Comparison of ENCODE assay signal across 8 cellular contexts in genomic region chr7:77727936-77728701, GRCh38. TPM values are rescaled to one million over a fixed set of nuclear protein-coding genes. Genes with fewer than 3 reads are reported as not detected.
A peak's percentile ranks its signal among the peaks of the same experiment; 100 is the strongest.
DNase-seq lines count a peak whose midpoint lies in the region; ATAC-seq and TF ChIP-seq lines count a peak whose summit lies in the region.

No MANE protein-coding gene starts in this region.

- H3K27ac ChIP-seq in GM23338 (ENCODE audit: low read depth) = peak overlapping the region; percentile 85
- peak overlapping the region in 45 of 59 donors; percentile 0 to 77 (median 32) for H3K27ac ChIP-seq in dorsolateral prefrontal cortex
- peak overlapping the region; percentile 45 for H3K27ac ChIP-seq in muscle layer of duodenum (ENCODE audit: low read length)

- peak overlapping the region; percentile 8 for H3K4me2 ChIP-seq in GM23338

- H4K20me1 ChIP-seq in GM23338 (replicated peaks; ENCODE audit: insufficient read depth) = peaks cover 27% of the 10 kb centered on the region; the same call in 1 of the 2 replicates

- H3K36me3 Mint-ChIP-seq in GM23338 (ENCODE audit: low read depth) = no peaks in the 10 kb centered on the region

- no peak overlapping the region for H3K4me3 Mint-ChIP-seq in GM23338

- H3K27me3 Mint-ChIP-seq in GM23338 (ENCODE audit: insufficient read depth, low read depth, poor library complexity) = no peaks in the 10 kb centered on the region

- no peaks in the 10 kb centered on the region for H3F3A ChIP-seq in GM23338 (replicated peaks; ENCODE audit: low read depth)

- H3K9me3 ChIP-seq in muscle layer of duodenum (ENCODE audit: control insufficient read depth in 1 of 2, low read length in 2 of 2) = no peaks in the 10 kb centered on the region

- no peaks in the 10 kb centered on the region for H3K27me3 ChIP-seq in GM23338 (ENCODE audit: insufficient read depth)
- no peaks in the 10 kb centered on the region for H3K27me3 ChIP-seq in dorsolateral prefrontal cortex
- no peaks in the 10 kb centered on the region for H3K27me3 ChIP-seq in muscle layer of duodenum (ENCODE audit: low read depth, low read length)

- intact Hi-C loops in dorsolateral prefrontal cortex (cut with DNase I) = no loop called here

- H3K36me3 ChIP-seq in GM23338 (ENCODE audit: insufficient read depth) (no peaks in the 10 kb centered on the region), muscle layer of duodenum (ENCODE audit: control insufficient read depth in 1 of 2, insufficient read depth in 2 of 2, low read length in 2 of 2) (no peaks in the 10 kb centered on the region)

- H3K27ac Mint-ChIP-seq in GM23338 = peak overlapping the region; percentile 82

- no peak overlapping the region for H2AFZ ChIP-seq in GM23338

- peak; percentile 79 for ATAC-seq in GM23338
- no peak for ATAC-seq in HG03135 (IDR thresholded peaks at IDR 0.05; ENCODE audit: unreplicated experiment)

- H3K4me3 ChIP-seq in GM23338 = no peak overlapping the region
- peak overlapping the region in 38 of 59 donors; percentile 1 to 45 (median 15) for H3K4me3 ChIP-seq in dorsolateral prefrontal cortex
- H3K4me3 ChIP-seq in muscle layer of duodenum (ENCODE audit: low read depth in 1 of 2, low read length in 2 of 2) = peak overlapping the region in 1 of 2 donors; percentile 23

- peaks cover 100% of the 10 kb centered on the region for H3K79me2 ChIP-seq in GM23338 (replicated peaks; ENCODE audit: insufficient read depth)

- H3K4me1 Mint-ChIP-seq in GM23338 = peaks cover 28% of the 10 kb centered on the region

- H3K4me1 ChIP-seq in GM23338 (ENCODE audit: insufficient read depth) (peaks cover 33% of the 10 kb centered on the region), muscle layer of duodenum (ENCODE audit: control insufficient read depth in 1 of 2, insufficient read depth in 2 of 2, low read length in 2 of 2) (peaks cover 15 to 26% of the 10 kb centered on the region in 2 donors)

- H3K9me2 ChIP-seq in GM23338 (ENCODE audit: insufficient read depth) = no peaks in the 10 kb centered on the region

- no peak for TF ChIP-seq CTCF in GM23338 (conservative IDR thresholded peaks at IDR 0.05; ENCODE audit: low read depth in 2 of 2)
- TF ChIP-seq CTCF in dorsolateral prefrontal cortex (IDR thresholded peaks at IDR 0.05 in 54 of 56, conservative IDR thresholded peaks at IDR 0.05 in 2 of 56; ENCODE audit: low read depth in 1 of 56, partially characterized antibody in 56 of 56) = no peak

- no peaks in the 10 kb centered on the region for H3K9me3 Mint-ChIP-seq in GM23338

- DNase-seq in GM23338 (ENCODE audit: low spot score) = peak; percentile 50
- peak; percentile 76 for DNase-seq in NCI-H226
- peak in 2 of 10 donors; percentile 12 to 30 for DNase-seq in dorsolateral prefrontal cortex
- DNase-seq in NCI-H1048 (lab: John Stamatoyannopoulos, UW) = no peak
- DNase-seq in effector CD8-positive, alpha-beta T cell (lab: John Stamatoyannopoulos, UW) = no peak
- DNase-seq in RKO (ENCODE audit: low spot score) = no peak

TF ChIP-seq in GM23338, 12 proteins besides CTCF, POLR2A, EP300 and RAD21:
- TF ChIP-seq, protein P1, sequence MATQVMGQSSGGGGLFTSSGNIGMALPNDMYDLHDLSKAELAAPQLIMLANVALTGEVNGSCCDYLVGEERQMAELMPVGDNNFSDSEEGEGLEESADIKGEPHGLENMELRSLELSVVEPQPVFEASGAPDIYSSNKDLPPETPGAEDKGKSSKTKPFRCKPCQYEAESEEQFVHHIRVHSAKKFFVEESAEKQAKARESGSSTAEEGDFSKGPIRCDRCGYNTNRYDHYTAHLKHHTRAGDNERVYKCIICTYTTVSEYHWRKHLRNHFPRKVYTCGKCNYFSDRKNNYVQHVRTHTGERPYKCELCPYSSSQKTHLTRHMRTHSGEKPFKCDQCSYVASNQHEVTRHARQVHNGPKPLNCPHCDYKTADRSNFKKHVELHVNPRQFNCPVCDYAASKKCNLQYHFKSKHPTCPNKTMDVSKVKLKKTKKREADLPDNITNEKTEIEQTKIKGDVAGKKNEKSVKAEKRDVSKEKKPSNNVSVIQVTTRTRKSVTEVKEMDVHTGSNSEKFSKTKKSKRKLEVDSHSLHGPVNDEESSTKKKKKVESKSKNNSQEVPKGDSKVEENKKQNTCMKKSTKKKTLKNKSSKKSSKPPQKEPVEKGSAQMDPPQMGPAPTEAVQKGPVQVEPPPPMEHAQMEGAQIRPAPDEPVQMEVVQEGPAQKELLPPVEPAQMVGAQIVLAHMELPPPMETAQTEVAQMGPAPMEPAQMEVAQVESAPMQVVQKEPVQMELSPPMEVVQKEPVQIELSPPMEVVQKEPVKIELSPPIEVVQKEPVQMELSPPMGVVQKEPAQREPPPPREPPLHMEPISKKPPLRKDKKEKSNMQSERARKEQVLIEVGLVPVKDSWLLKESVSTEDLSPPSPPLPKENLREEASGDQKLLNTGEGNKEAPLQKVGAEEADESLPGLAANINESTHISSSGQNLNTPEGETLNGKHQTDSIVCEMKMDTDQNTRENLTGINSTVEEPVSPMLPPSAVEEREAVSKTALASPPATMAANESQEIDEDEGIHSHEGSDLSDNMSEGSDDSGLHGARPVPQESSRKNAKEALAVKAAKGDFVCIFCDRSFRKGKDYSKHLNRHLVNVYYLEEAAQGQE (IDR thresholded peaks at IDR 0.05; ENCODE audit: unreplicated experiment) = no peak

RNA-seq across cellular contexts. Expression of gene RSBN1L, which starts 31.9 kb away (rescaled TPM):
- 19.7 and 20.0 TPM in 2 replicates for total RNA-seq in GM23338 (2014; rRNA removed; shearing (Covaris generic))
- 7.7 and 9.7 TPM in 2 replicates for polyA plus RNA-seq in GM23338 (2016; fragmentation: Nextera tagmentation; extraction: Ambion mirVana)
- 10 to 100 TPM; 17.4 to 37.5 (median 26.3) TPM for total RNA-seq in dorsolateral prefrontal cortex

Comparison
In these comparisons a context has a peak if more than half of its experiments do, and no peak if none do; other contexts are left out.
1. DNase-seq: peak in GM23338 (single experiment) and NCI-H226 (single experiment); none in NCI-H1048 (single experiment), effector CD8-positive, alpha-beta T cell (single experiment) and RKO (single experiment).
2. H3K27ac ChIP-seq: peak in every context shown above with its lines; median percentile 85 in GM23338; 45 in muscle layer of duodenum; 32 in dorsolateral prefrontal cortex.